Comparison of ENCODE assay signal across 17 cellular contexts in genomic region chr20:63446174-63447024, GRCh38. TPM values are rescaled to one million over a fixed set of nuclear protein-coding genes. Genes with fewer than 3 reads are reported as not detected.
"Had no signal": no experiment of that assay in that cellular context is flagged by ENCODE, and none has a peak within 500 bp of the region (broad histone marks: within the 10 kb centered on the region; RNA-seq: fewer than 3 reads in every experiment).

No MANE protein-coding gene starts in this region.

- H3K27me3 ChIP-seq: thyroid gland had no signal

- DNase-seq: activated CD4-positive, alpha-beta memory T cell treated with anti-CD3 and anti-CD28 coated beads for 36 hours; activated CD4-positive, alpha-beta T cell treated with anti-CD3 and anti-CD28 coated beads for 36 hours; activated gamma-delta T cell; activated T-cell treated with anti-CD3 and anti-CD28 coated beads, Interleukin-2, amount 50 U/mL, for 48 hours; amniotic stem cell; dermis blood vessel endothelial cell; heart right ventricle; left lung; mammary epithelial cell; naive B cell; retina; stimulated activated CD4-positive, alpha-beta T cell treated with anti-CD3 and anti-CD28 coated beads, Interleukin-2, amount 100 ng/mL, for 48 hours; T-helper 17 cell; thyroid gland had no signal

- H3K4me3 ChIP-seq: heart right ventricle, left lung, thyroid gland had no signal

- ATAC-seq: activated CD4-positive, alpha-beta T cell treated with anti-CD3 and anti-CD28 coated beads for 36 hours; activated naive CD4-positive, alpha-beta T cell treated with anti-CD3 and anti-CD28 coated beads, Interleukin-2, amount 50 U/mL, for 72 hours; left lung; stimulated activated memory B cell treated with anti-CD40 and anti-IgM and Interleukin-4, amounts not matched to agents 10 μg/mL and 1 μg/mL and 100 μg/mL, for 72 hours; T-helper 17 cell had no signal

- H3K36me3 ChIP-seq: heart right ventricle, left lung, thyroid gland had no signal

- H3K9me3 ChIP-seq: heart right ventricle, left lung, thyroid gland had no signal

- H3K4me1 ChIP-seq: left lung, thyroid gland had no signal

- H3K27ac ChIP-seq: left lung, thyroid gland had no signal

RNA-seq across cellular contexts. Expression of gene KCNQ2, which starts 26.1 kb away (rescaled TPM):
- total RNA-seq: activated CD4-positive, alpha-beta memory T cell treated with anti-CD3 and anti-CD28 coated beads for 36 hours; activated CD4-positive, alpha-beta T cell treated with anti-CD3 and anti-CD28 coated beads for 36 hours; dermis blood vessel endothelial cell; epithelial cell of proximal tubule; left lung; mammary epithelial cell; T-helper 17 cell had no signal
- polyA plus RNA-seq: mammary epithelial cell had no signal
